Comparison of ENCODE assay signal across 1 cellular context in the genomic region with DNA sequence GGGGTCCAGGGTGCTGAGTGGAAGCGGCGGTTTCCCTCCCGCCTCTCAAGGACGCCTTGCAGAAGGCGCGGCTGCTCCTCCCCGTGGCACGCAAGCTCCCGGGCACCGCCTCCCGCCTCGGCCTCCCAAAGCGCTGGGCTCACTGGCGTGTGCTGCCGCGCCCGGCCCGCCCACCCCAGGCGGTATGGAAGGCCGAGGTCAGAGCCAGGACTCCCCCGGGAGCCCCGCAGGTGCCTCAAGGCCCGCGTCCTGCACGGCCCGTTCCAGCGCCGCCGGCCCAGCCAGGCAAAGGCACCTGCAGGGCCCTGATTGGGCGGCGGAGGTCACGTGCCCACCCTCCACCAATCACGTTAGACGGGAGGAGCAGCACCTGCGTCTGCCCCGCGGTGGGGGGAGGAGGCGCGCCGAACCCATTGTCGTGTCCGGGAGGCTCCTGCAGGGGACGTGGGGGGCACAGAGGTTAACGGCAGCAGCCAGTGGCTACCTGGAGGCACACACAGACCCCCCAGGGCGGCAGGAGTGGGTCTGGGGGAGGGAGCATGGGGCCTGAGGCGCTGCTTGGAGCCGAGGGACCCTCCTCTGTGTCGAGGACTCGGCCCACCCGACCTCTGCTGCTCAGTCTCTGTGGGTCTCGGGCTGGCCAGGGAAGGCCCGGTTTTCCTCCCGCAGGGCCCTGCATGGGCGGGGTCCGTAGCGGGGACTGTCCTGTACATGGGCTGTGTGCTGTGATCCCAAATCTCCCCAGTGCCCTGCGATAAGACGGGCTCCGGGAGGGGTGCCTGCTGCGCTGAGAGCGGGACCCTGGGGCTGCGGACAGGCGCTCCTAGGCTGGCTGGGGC.
TF ChIP-seq lines count a peak whose summit lies in the region.

No MANE protein-coding gene starts in this region.

TF ChIP-seq in HepG2, 621 proteins besides CTCF, POLR2A, EP300 and RAD21 (continued from another document and continues in another):
- TF ChIP-seq, protein P1, sequence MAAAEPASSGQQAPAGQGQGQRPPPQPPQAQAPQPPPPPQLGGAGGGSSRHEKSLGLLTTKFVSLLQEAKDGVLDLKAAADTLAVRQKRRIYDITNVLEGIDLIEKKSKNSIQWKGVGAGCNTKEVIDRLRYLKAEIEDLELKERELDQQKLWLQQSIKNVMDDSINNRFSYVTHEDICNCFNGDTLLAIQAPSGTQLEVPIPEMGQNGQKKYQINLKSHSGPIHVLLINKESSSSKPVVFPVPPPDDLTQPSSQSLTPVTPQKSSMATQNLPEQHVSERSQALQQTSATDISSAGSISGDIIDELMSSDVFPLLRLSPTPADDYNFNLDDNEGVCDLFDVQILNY (CRISPR knock-in tag; conservative IDR thresholded peaks at IDR 0.05): no peak
- TF ChIP-seq HIC2 (CRISPR knock-in tag; IDR thresholded peaks at IDR 0.05; ENCODE audit: low read depth) (peak; percentile 66; the same call in 1 of the 2 replicates), ONECUT2 (CRISPR knock-in tag; IDR thresholded peaks at IDR 0.05) (no peak), SAFB2 (CRISPR knock-in tag; IDR thresholded peaks at IDR 0.05; ENCODE audit: borderline replicate concordance, low read depth) (peak; percentile 44; the same call in 1 of the 2 replicates), MAFF (IDR thresholded peaks at IDR 0.05; ENCODE audit: low read depth, low read length) (no peak), CBX2 (IDR thresholded peaks at IDR 0.05; ENCODE audit: low read depth, low read length) (no peak), CBX2 (CRISPR knock-in tag; IDR thresholded peaks at IDR 0.05; ENCODE audit: low read depth) (no peak), ZNF792 (CRISPR knock-in tag; IDR thresholded peaks at IDR 0.05) (no peak), ZNF567 (CRISPR knock-in tag; IDR thresholded peaks at IDR 0.05; ENCODE audit: borderline replicate concordance) (no peak), HNF1A (IDR thresholded peaks at IDR 0.05; ENCODE audit: low read depth) (no peak), HNF1A (CRISPR knock-in tag; IDR thresholded peaks at IDR 0.05; ENCODE audit: borderline replicate concordance) (peak; percentile 65; the same call in 1 of the 2 replicates), GTF3A (CRISPR knock-in tag; conservative IDR thresholded peaks at IDR 0.05) (no peak), RELA (CRISPR knock-in tag; IDR thresholded peaks at IDR 0.05) (no peak), AGO2 (optimal IDR thresholded peaks at IDR 0.05; ENCODE audit: low read depth, low read length) (peak; percentile 92), CCAR2 (optimal IDR thresholded peaks at IDR 0.05; ENCODE audit: low read depth, low read length) (no peak), ZFP36L1 (CRISPR knock-in tag; IDR thresholded peaks at IDR 0.05) (no peak), ZNF124 (CRISPR knock-in tag; IDR thresholded peaks at IDR 0.05) (no peak), FOSL1 (CRISPR knock-in tag; IDR thresholded peaks at IDR 0.05; ENCODE audit: borderline replicate concordance) (no peak), NCOR1 (IDR thresholded peaks at IDR 0.05; ENCODE audit: borderline replicate concordance, low read length) (no peak; the same call in 1 of the 2 replicates), FOXA3 (CRISPR knock-in tag; IDR thresholded peaks at IDR 0.05) (peak; percentile 57; the same call in 1 of the 2 replicates), ZNF775 (CRISPR knock-in tag; IDR thresholded peaks at IDR 0.05; ENCODE audit: borderline replicate concordance) (no peak), HMGA1 (CRISPR knock-in tag; conservative IDR thresholded peaks at IDR 0.05) (no peak), ZFP36 (IDR thresholded peaks at IDR 0.05; ENCODE audit: borderline replicate concordance, low read depth, low read length, partially characterized antibody) (no peak)
- TF ChIP-seq, protein P2, sequence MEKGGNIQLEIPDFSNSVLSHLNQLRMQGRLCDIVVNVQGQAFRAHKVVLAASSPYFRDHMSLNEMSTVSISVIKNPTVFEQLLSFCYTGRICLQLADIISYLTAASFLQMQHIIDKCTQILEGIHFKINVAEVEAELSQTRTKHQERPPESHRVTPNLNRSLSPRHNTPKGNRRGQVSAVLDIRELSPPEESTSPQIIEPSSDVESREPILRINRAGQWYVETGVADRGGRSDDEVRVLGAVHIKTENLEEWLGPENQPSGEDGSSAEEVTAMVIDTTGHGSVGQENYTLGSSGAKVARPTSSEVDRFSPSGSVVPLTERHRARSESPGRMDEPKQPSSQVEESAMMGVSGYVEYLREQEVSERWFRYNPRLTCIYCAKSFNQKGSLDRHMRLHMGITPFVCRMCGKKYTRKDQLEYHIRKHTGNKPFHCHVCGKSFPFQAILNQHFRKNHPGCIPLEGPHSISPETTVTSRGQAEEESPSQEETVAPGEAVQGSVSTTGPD (CRISPR knock-in tag; IDR thresholded peaks at IDR 0.05): no peak
- TF ChIP-seq, protein P3, sequence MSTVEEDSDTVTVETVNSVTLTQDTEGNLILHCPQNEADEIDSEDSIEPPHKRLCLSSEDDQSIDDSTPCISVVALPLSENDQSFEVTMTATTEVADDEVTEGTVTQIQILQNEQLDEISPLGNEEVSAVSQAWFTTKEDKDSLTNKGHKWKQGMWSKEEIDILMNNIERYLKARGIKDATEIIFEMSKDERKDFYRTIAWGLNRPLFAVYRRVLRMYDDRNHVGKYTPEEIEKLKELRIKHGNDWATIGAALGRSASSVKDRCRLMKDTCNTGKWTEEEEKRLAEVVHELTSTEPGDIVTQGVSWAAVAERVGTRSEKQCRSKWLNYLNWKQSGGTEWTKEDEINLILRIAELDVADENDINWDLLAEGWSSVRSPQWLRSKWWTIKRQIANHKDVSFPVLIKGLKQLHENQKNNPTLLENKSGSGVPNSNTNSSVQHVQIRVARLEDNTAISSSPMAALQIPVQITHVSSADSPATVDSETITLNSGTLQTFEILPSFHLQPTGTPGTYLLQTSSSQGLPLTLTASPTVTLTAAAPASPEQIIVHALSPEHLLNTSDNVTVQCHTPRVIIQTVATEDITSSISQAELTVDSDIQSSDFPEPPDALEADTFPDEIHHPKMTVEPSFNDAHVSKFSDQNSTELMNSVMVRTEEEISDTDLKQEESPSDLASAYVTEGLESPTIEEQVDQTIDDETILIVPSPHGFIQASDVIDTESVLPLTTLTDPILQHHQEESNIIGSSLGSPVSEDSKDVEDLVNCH (CRISPR knock-in tag; IDR thresholded peaks at IDR 0.05): no peak
- TF ChIP-seq, protein P4, sequence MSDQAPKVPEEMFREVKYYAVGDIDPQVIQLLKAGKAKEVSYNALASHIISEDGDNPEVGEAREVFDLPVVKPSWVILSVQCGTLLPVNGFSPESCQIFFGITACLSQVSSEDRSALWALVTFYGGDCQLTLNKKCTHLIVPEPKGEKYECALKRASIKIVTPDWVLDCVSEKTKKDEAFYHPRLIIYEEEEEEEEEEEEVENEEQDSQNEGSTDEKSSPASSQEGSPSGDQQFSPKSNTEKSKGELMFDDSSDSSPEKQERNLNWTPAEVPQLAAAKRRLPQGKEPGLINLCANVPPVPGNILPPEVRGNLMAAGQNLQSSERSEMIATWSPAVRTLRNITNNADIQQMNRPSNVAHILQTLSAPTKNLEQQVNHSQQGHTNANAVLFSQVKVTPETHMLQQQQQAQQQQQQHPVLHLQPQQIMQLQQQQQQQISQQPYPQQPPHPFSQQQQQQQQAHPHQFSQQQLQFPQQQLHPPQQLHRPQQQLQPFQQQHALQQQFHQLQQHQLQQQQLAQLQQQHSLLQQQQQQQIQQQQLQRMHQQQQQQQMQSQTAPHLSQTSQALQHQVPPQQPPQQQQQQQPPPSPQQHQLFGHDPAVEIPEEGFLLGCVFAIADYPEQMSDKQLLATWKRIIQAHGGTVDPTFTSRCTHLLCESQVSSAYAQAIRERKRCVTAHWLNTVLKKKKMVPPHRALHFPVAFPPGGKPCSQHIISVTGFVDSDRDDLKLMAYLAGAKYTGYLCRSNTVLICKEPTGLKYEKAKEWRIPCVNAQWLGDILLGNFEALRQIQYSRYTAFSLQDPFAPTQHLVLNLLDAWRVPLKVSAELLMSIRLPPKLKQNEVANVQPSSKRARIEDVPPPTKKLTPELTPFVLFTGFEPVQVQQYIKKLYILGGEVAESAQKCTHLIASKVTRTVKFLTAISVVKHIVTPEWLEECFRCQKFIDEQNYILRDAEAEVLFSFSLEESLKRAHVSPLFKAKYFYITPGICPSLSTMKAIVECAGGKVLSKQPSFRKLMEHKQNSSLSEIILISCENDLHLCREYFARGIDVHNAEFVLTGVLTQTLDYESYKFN (CRISPR knock-in tag; conservative IDR thresholded peaks at IDR 0.05): peak; percentile 62
- TF ChIP-seq, protein P5, sequence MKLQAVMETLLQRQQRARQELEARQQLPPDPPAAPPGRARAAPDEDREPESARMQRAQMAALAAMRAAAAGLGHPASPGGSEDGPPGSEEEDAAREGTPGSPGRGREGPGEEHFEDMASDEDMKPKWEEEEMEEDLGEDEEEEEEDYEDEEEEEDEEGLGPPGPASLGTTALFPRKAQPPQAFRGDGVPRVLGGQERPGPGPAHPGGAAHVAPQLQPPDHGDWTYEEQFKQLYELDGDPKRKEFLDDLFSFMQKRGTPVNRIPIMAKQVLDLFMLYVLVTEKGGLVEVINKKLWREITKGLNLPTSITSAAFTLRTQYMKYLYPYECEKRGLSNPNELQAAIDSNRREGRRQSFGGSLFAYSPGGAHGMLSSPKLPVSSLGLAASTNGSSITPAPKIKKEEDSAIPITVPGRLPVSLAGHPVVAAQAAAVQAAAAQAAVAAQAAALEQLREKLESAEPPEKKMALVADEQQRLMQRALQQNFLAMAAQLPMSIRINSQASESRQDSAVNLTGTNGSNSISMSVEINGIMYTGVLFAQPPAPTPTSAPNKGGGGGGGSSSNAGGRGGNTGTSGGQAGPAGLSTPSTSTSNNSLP (IDR thresholded peaks at IDR 0.05; ENCODE audit: low read depth, low read length): no peak
- TF ChIP-seq, protein P6, sequence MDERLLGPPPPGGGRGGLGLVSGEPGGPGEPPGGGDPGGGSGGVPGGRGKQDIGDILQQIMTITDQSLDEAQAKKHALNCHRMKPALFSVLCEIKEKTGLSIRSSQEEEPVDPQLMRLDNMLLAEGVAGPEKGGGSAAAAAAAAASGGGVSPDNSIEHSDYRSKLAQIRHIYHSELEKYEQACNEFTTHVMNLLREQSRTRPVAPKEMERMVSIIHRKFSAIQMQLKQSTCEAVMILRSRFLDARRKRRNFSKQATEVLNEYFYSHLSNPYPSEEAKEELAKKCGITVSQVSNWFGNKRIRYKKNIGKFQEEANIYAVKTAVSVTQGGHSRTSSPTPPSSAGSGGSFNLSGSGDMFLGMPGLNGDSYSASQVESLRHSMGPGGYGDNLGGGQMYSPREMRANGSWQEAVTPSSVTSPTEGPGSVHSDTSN (CRISPR knock-in tag; IDR thresholded peaks at IDR 0.05): no peak
